Comparison of ENCODE assay signal across 23 cellular contexts in genomic region chr10:112214335-112214941, GRCh38.
"Had no signal": no experiment of that assay in that cellular context is flagged by ENCODE, and none has a peak within 500 bp of the region (broad histone marks: within the 10 kb centered on the region; RNA-seq: fewer than 3 reads in every experiment).

No MANE protein-coding gene starts in this region.

- H3K36me3 Mint-ChIP-seq: neural progenitor cell, T-cell had no signal

- H3K36me3 ChIP-seq: brain microvascular endothelial cell, gastrocnemius medialis, heart left ventricle, left lung, neural progenitor cell, prostate gland, right atrium auricular region, thoracic aorta, upper lobe of left lung had no signal

- H3K27me3 ChIP-seq: brain microvascular endothelial cell, gastrocnemius medialis, neural progenitor cell, right atrium auricular region, upper lobe of left lung had no signal

- H3K9ac ChIP-seq: neural progenitor cell had no signal

- H3K27ac Mint-ChIP-seq: activated CD4-positive, alpha-beta T cell treated with anti-CD3 and anti-CD28 coated beads, Interleukin-2, amount 10 ng/mL, durations not matched to agents 24 days and 14 days; activated CD8-positive, alpha-beta T cell treated with anti-CD3 and anti-CD28 coated beads, Interleukin-2, amount 10 ng/mL, durations not matched to agents 7 days and 5 days; activated T-cell treated with anti-CD3 and anti-CD28 coated beads, Interleukin-2, amount 50 U/mL, for 24 hours; activated T-helper 2 cell treated with anti-CD3 and anti-CD28 coated beads, Interferon-gamma antibody, Interleukin-2, Interleukin-4, amounts not matched to agents 10 μg/mL and 5 μg/mL and 100 μg/mL, durations not matched to agents 14 hours and 24 hours and 36 hours; naive B cell; neural progenitor cell; T-cell had no signal

- H3K4me3 ChIP-seq: gastrocnemius medialis, heart left ventricle, left lung, mucosa of descending colon, neural progenitor cell, prostate gland, right atrium auricular region, skin epidermis, thoracic aorta had no signal

- H3K4me1 ChIP-seq: gastrocnemius medialis, left lung, prostate gland, right atrium auricular region, upper lobe of left lung had no signal

- H3K9me3 ChIP-seq: gastrocnemius medialis, mucosa of descending colon, prostate gland, right atrium auricular region, thoracic aorta, upper lobe of left lung had no signal

- DNase-seq: activated CD4-positive, alpha-beta T cell treated with anti-CD3 and anti-CD28 coated beads, Interleukin-2, amount 10 ng/mL, durations not matched to agents 24 days and 14 days; activated CD8-positive, alpha-beta T cell treated with anti-CD3 and anti-CD28 coated beads, Interleukin-2, amount 10 ng/mL, durations not matched to agents 7 days and 5 days; activated naive CD4-positive, alpha-beta T cell treated with Interleukin-2 at 50 U/mL for 16 hours; activated T-cell treated with anti-CD3 and anti-CD28 coated beads, Interleukin-2, amount 50 U/mL, for 24 hours; aorta; brain microvascular endothelial cell; cortex of kidney; gastrocnemius medialis; heart left ventricle; left lung; mesenchymal stem cell; mucosa of descending colon; naive B cell; stimulated activated CD4-positive, alpha-beta T cell treated with anti-CD3 and anti-CD28 coated beads, Interleukin-15, amount 100 ng/mL, for 24 hours; stimulated activated CD4-positive, alpha-beta T cell treated with anti-CD3 and anti-CD28 coated beads, Interleukin-4, amount 100 ng/mL, for 1 hour; T-cell had no signal

- H3K9me3 Mint-ChIP-seq: activated CD4-positive, alpha-beta T cell treated with anti-CD3 and anti-CD28 coated beads, Interleukin-2, amount 10 ng/mL, durations not matched to agents 24 days and 14 days; activated T-helper 2 cell treated with anti-CD3 and anti-CD28 coated beads, Interferon-gamma antibody, Interleukin-2, Interleukin-4, amounts not matched to agents 10 μg/mL and 5 μg/mL and 100 μg/mL, durations not matched to agents 14 hours and 24 hours and 36 hours; neural progenitor cell; T-cell had no signal

- H3K27ac ChIP-seq: brain microvascular endothelial cell, gastrocnemius medialis, heart left ventricle, left lung, neural progenitor cell, prostate gland, right atrium auricular region, skin epidermis, thoracic aorta had no signal

- ATAC-seq: activated CD8-positive, alpha-beta T cell treated with anti-CD3 and anti-CD28 coated beads, Interleukin-2, amount 10 ng/mL, durations not matched to agents 7 days and 5 days; gastrocnemius medialis; mucosa of descending colon; T-cell had no signal

- H3K4me1 Mint-ChIP-seq: activated CD4-positive, alpha-beta T cell treated with anti-CD3 and anti-CD28 coated beads, Interleukin-2, amount 10 ng/mL, durations not matched to agents 24 days and 14 days; naive B cell; T-cell had no signal

- H3K4me3 Mint-ChIP-seq: activated CD4-positive, alpha-beta T cell treated with anti-CD3 and anti-CD28 coated beads, Interleukin-2, amount 10 ng/mL, durations not matched to agents 24 days and 14 days; activated CD8-positive, alpha-beta T cell treated with anti-CD3 and anti-CD28 coated beads, Interleukin-2, amount 10 ng/mL, durations not matched to agents 7 days and 5 days; activated T-cell treated with anti-CD3 and anti-CD28 coated beads, Interleukin-2, amount 50 U/mL, for 24 hours; naive B cell; neural progenitor cell; T-cell had no signal
